In genomic region chr10:43417950-43418768, GRCh38 we compare ENCODE assay signal across 8 cellular contexts. TPM values are rescaled to one million over a fixed set of nuclear protein-coding genes. Genes with fewer than 3 reads are reported as not detected.
DNase-seq lines count a peak whose midpoint lies in the region; ATAC-seq and TF ChIP-seq lines count a peak whose summit lies in the region.

No MANE protein-coding gene starts in this region.

- ATAC-seq in GM18868 (IDR thresholded peaks at IDR 0.05; ENCODE audit: unreplicated experiment): peak; percentile 44
- no peak for ATAC-seq in GM18873 (IDR thresholded peaks at IDR 0.05; ENCODE audit: low FRiP score, unreplicated experiment)
- ATAC-seq in heart right ventricle: no peak

- no peaks in the 10 kb centered on the region for H3K27me3 ChIP-seq in heart right ventricle

- H3K9me3 ChIP-seq in heart right ventricle: no peaks in the 10 kb centered on the region

- peak overlapping the region in 1 of 10 donors; percentile 3 for H3K4me3 ChIP-seq in heart right ventricle

- H3K4me1 ChIP-seq in heart right ventricle: peaks cover 0 to 41% (median 12%) of the 10 kb centered on the region in 9 donors

- DNase-seq in KG1 (lab: John Stamatoyannopoulos, UW) (peak; percentile 91), pons (ENCODE audit: low spot score) (peak; percentile 46), HCEC 1CT (no peak), heart right ventricle (no peak), NCI-H526 (lab: John Stamatoyannopoulos, UW) (no peak)
- DNase-seq in activated CD8-positive, alpha-beta memory T cell treated with anti-CD3 and anti-CD28 coated beads, Interleukin-2, amount 50 U/mL, for 4 hours: peak; percentile 32

- WGBS in heart right ventricle, 2 donors: 69 to 71% methylated on average over 14 of the region's 14 CpGs

- H3K27ac ChIP-seq in heart right ventricle: peak overlapping the region in 1 of 10 donors; percentile 94

- TF ChIP-seq CTCF in heart right ventricle (IDR thresholded peaks at IDR 0.05): no peak

- intact Hi-C loops in heart right ventricle (cut with DNase I): no loop called here

- no peaks in the 10 kb centered on the region for H3K36me3 ChIP-seq in heart right ventricle

RNA-seq across cellular contexts. Expression of gene HNRNPF, which starts 9.2 kb away (rescaled TPM):
- total RNA-seq in heart right ventricle: 100 to 1,000 TPM in 2 of 10 donors, 10 to 100 TPM in 8; 54.7 to 113 (median 75.2) TPM
- polyA plus RNA-seq in heart right ventricle: 10 to 100 TPM; 26.4 to 77.5 TPM

RNA-seq across cellular contexts. Expression of gene ZNF487, which starts 18.8 kb away (rescaled TPM):
- total RNA-seq in heart right ventricle: 1 to 10 TPM; 1.6 to 4.2 (median 2.4) TPM
- 1 to 10 TPM; 3.3 to 4.3 TPM for polyA plus RNA-seq in heart right ventricle

RNA-seq across cellular contexts. Expression of gene FXYD4, which starts 46.7 kb away (rescaled TPM):
- 1 to 10 TPM in 1 of 10 donors, under 1 TPM in 1, not detected in 8; 0.42 to 1.5 TPM for total RNA-seq in heart right ventricle
- not detected for polyA plus RNA-seq in heart right ventricle

Comparison
In these comparisons a context has a peak if more than half of its experiments do, and no peak if none do; other contexts are left out.
1. DNase-seq: peak in KG1 (single experiment), activated CD8-positive, alpha-beta memory T cell treated with anti-CD3 and anti-CD28 coated beads, Interleukin-2, amount 50 U/mL, for 4 hours (single experiment) and pons (single experiment); none in HCEC 1CT (single experiment), heart right ventricle (0 of 2) and NCI-H526 (0 of 2).